In genomic region chrX:31591355-31591754, GRCh38 we compare ENCODE assay signal across 32 cellular contexts.
"Had no signal": no experiment of that assay in that cellular context is flagged by ENCODE, and none has a peak within 500 bp of the region (broad histone marks: within the 10 kb centered on the region; RNA-seq: fewer than 3 reads in every experiment).

No MANE protein-coding gene starts in this region.

- DNase-seq: activated CD4-positive, alpha-beta memory T cell treated with anti-CD3 and anti-CD28 coated beads, Interleukin-2, amount 10 ng/mL, durations not matched to agents 7 days and 5 days; activated CD4-positive, alpha-beta T cell treated with anti-CD3 and anti-CD28 coated beads for 1 hour; activated CD4-positive, alpha-beta T cell treated with anti-CD3 and anti-CD28 coated beads for 48 hours; activated CD4-positive, CD25-positive, alpha-beta regulatory T cell; activated CD8-positive, alpha-beta memory T cell treated with anti-CD3 and anti-CD28 coated beads for 24 hours; activated CD8-positive, alpha-beta memory T cell treated with anti-CD3 and anti-CD28 coated beads, Interleukin-2, amount 10 ng/mL, durations not matched to agents 7 days and 5 days; activated CD8-positive, alpha-beta memory T cell treated with anti-CD3 and anti-CD28 coated beads, Interleukin-2, amount 50 U/mL, for 48 hours; activated effector memory CD4-positive, alpha-beta T cell treated with Interleukin-2 at 50 U/mL for 16 hours; activated naive CD4-positive, alpha-beta T cell treated with anti-CD3 and anti-CD28 coated beads, Interleukin-2, amount 10 ng/mL, durations not matched to agents 7 days and 5 days; activated naive CD8-positive, alpha-beta T cell treated with anti-CD3 and anti-CD28 coated beads, Interleukin-2, amount 50 U/mL, for 24 hours; activated T-cell treated with anti-CD3 and anti-CD28 coated beads, Interleukin-2, amount 50 U/mL, for 48 hours; amniotic stem cell; aorta; NCI-H1048; NCI-H1105 treated with DMSO at 0.1 percent for 48 hours; NCI-H1436; NCI-H1694; NCI-H1930; NCI-H2081 treated with DMSO at 0.1 percent for 48 hours; NCI-H345; NCI-H524 treated with DMSO at 0.1 percent for 48 hours; SHP77; SW 1271; T-helper 1 cell; T-helper 2 cell; T-helper 9 cell; WERI-Rb-1 had no signal

- H3K4me1 Mint-ChIP-seq: activated CD4-positive, alpha-beta memory T cell treated with anti-CD3 and anti-CD28 coated beads, Interleukin-2, amount 10 ng/mL, durations not matched to agents 7 days and 5 days; activated CD8-positive, alpha-beta memory T cell treated with anti-CD3 and anti-CD28 coated beads, Interleukin-2, amount 10 ng/mL, durations not matched to agents 7 days and 5 days; activated naive CD4-positive, alpha-beta T cell treated with anti-CD3 and anti-CD28 coated beads, Interleukin-2, amount 10 ng/mL, durations not matched to agents 7 days and 5 days; activated naive CD8-positive, alpha-beta T cell treated with anti-CD3 and anti-CD28 coated beads, Interleukin-2, amount 50 U/mL, for 24 hours; central memory CD8-positive, alpha-beta T cell had no signal

- H3K4me3 ChIP-seq: cardiac muscle cell, MG63 had no signal

- H3K9me3 ChIP-seq: MG63 had no signal

- H3K4me3 Mint-ChIP-seq: activated CD4-positive, alpha-beta memory T cell treated with anti-CD3 and anti-CD28 coated beads, Interleukin-2, amount 10 ng/mL, durations not matched to agents 7 days and 5 days; activated CD8-positive, alpha-beta memory T cell treated with anti-CD3 and anti-CD28 coated beads, Interleukin-2, amount 10 ng/mL, durations not matched to agents 7 days and 5 days; activated naive CD4-positive, alpha-beta T cell treated with anti-CD3 and anti-CD28 coated beads, Interleukin-2, amount 10 ng/mL, durations not matched to agents 7 days and 5 days; activated naive CD8-positive, alpha-beta T cell; activated naive CD8-positive, alpha-beta T cell treated with anti-CD3 and anti-CD28 coated beads, Interleukin-2, amount 50 U/mL, for 24 hours; central memory CD8-positive, alpha-beta T cell had no signal

- H3K27ac ChIP-seq: cardiac muscle cell, WERI-Rb-1 had no signal

- H3K27me3 ChIP-seq: cardiac muscle cell, MG63 had no signal

- H3K36me3 ChIP-seq: cardiac muscle cell, MG63, WERI-Rb-1 had no signal

- H3K36me3 Mint-ChIP-seq: activated CD8-positive, alpha-beta memory T cell treated with anti-CD3 and anti-CD28 coated beads, Interleukin-2, amount 10 ng/mL, durations not matched to agents 7 days and 5 days; activated naive CD4-positive, alpha-beta T cell treated with anti-CD3 and anti-CD28 coated beads, Interleukin-2, amount 10 ng/mL, durations not matched to agents 7 days and 5 days; activated naive CD8-positive, alpha-beta T cell had no signal

- H3K27ac Mint-ChIP-seq: activated CD4-positive, alpha-beta memory T cell treated with anti-CD3 and anti-CD28 coated beads, Interleukin-2, amount 10 ng/mL, durations not matched to agents 7 days and 5 days; activated CD8-positive, alpha-beta memory T cell treated with anti-CD3 and anti-CD28 coated beads, Interleukin-2, amount 10 ng/mL, durations not matched to agents 7 days and 5 days; activated naive CD4-positive, alpha-beta T cell treated with anti-CD3 and anti-CD28 coated beads, Interleukin-2, amount 10 ng/mL, durations not matched to agents 7 days and 5 days; activated naive CD8-positive, alpha-beta T cell; activated naive CD8-positive, alpha-beta T cell treated with anti-CD3 and anti-CD28 coated beads, Interleukin-2, amount 50 U/mL, for 24 hours had no signal

- H3K27me3 Mint-ChIP-seq: activated CD4-positive, alpha-beta memory T cell treated with anti-CD3 and anti-CD28 coated beads, Interleukin-2, amount 10 ng/mL, durations not matched to agents 7 days and 5 days; activated CD8-positive, alpha-beta memory T cell treated with anti-CD3 and anti-CD28 coated beads, Interleukin-2, amount 10 ng/mL, durations not matched to agents 7 days and 5 days; activated naive CD4-positive, alpha-beta T cell treated with anti-CD3 and anti-CD28 coated beads, Interleukin-2, amount 10 ng/mL, durations not matched to agents 7 days and 5 days; activated naive CD8-positive, alpha-beta T cell; activated naive CD8-positive, alpha-beta T cell treated with anti-CD3 and anti-CD28 coated beads, Interleukin-2, amount 50 U/mL, for 24 hours; central memory CD8-positive, alpha-beta T cell had no signal

- H3K9me3 Mint-ChIP-seq: activated CD4-positive, alpha-beta memory T cell treated with anti-CD3 and anti-CD28 coated beads, Interleukin-2, amount 10 ng/mL, durations not matched to agents 7 days and 5 days; activated naive CD4-positive, alpha-beta T cell treated with anti-CD3 and anti-CD28 coated beads, Interleukin-2, amount 10 ng/mL, durations not matched to agents 7 days and 5 days; activated naive CD8-positive, alpha-beta T cell treated with anti-CD3 and anti-CD28 coated beads, Interleukin-2, amount 50 U/mL, for 24 hours; central memory CD8-positive, alpha-beta T cell had no signal

- ATAC-seq: activated CD8-positive, alpha-beta memory T cell treated with anti-CD3 and anti-CD28 coated beads, Interleukin-2, amount 10 ng/mL, durations not matched to agents 7 days and 5 days; activated naive CD8-positive, alpha-beta T cell treated with anti-CD3 and anti-CD28 coated beads, Interleukin-2, amount 50 U/mL, for 24 hours; Panc1 had no signal
